ENCODE assay signal across 1 cellular context in the genomic region with DNA sequence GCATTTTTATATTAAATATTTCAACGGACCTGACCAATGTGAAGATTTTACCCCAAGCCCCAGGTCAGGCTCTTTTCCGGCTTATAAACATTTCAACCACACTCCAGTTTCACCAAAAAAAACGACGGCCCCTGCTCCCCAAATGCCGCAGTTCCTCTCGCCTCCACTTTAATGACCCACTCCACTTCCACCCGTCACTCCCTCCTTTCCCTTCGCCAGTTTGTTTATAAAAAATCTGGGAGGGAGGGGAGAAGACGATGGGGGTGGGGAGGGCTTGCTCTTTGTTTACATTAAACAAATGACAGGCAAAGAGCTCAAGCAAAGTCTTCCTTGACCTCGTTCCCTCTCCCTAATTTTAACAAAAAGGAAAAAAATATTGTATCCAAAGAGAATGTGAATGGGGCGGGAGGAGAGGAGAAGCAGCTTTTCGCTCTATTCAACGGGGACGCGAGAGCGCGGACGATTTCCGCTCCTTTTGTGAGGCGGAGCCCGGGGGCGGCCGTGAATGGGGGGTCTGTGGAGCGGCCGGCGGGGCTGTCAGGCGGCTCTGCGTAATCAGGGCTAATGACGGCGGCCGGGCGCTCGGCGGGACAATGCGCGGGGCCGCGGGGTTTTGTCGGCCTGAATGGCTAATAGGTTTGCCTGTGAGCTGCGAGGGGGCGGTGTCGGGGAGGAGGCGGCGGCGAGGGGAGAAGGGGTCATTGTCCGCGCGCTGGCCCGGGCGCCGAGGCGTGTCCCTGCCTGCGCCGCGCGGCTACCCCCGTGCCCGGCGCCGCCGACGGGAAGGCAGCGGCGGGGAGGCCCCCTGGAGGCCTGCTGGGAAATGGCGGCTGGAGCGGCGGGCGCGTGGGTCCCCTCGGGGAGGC.
TF ChIP-seq lines count a peak whose summit lies in the region.

No MANE protein-coding gene starts in this region.

TF ChIP-seq in H1, 55 proteins besides CTCF, POLR2A, EP300 and RAD21 (continued from another document):
- TF ChIP-seq CBX8 (IDR thresholded peaks at IDR 0.05; ENCODE audit: borderline replicate concordance, low read depth, low read length) (no peak), CREB1 (IDR thresholded peaks at IDR 0.05) (peak; percentile 53; the same call in 1 of the 2 replicates), SIRT6 (IDR thresholded peaks at IDR 0.05; ENCODE audit: low read length) (no peak), POLR2AphosphoS5 (IDR thresholded peaks at IDR 0.05; ENCODE audit: low read depth, low read length) (no peak), FOSL1 (IDR thresholded peaks at IDR 0.05; ENCODE audit: insufficient read depth, low read depth, low read length) (no peak), CHD2 (IDR thresholded peaks at IDR 0.05; ENCODE audit: low read length) (no peak), GTF2F1 (IDR thresholded peaks at IDR 0.05; ENCODE audit: borderline replicate concordance, low read depth, low read length) (no peak), CTBP2 (IDR thresholded peaks at IDR 0.05; ENCODE audit: borderline replicate concordance, insufficient read depth, insufficient read length, low read length) (no peak), SP2 (IDR thresholded peaks at IDR 0.05; ENCODE audit: low read length) (no peak), BACH1 (IDR thresholded peaks at IDR 0.05; ENCODE audit: low read length) (no peak), KDM4A (IDR thresholded peaks at IDR 0.05; ENCODE audit: low read depth, low read length, severe bottlenecking) (no peak), BRCA1 (IDR thresholded peaks at IDR 0.05; ENCODE audit: low read depth, low read length) (no peak), TAF1 (IDR thresholded peaks at IDR 0.05; ENCODE audit: low read depth, low read length) (peak; percentile 48; the same call in 1 of the 2 replicates), RBBP5 (IDR thresholded peaks at IDR 0.05; ENCODE audit: borderline replicate concordance, low read depth, low read length) (0 out of 2 replicates have a peak, but pooled peaks have one; percentile 1), MAFK (IDR thresholded peaks at IDR 0.05; ENCODE audit: low read depth, low read length) (no peak), TEAD4 (IDR thresholded peaks at IDR 0.05; ENCODE audit: low read depth, low read length) (no peak), RNF2 (IDR thresholded peaks at IDR 0.05; ENCODE audit: borderline replicate concordance, low read depth, low read length, missing control alignments, poor library complexity, severe bottlenecking) (peak; percentile 81), KDM1A (IDR thresholded peaks at IDR 0.05; ENCODE audit: borderline replicate concordance, low read length) (no peak), SIX5 (IDR thresholded peaks at IDR 0.05; ENCODE audit: low read depth, low read length) (no peak), RXRA (IDR thresholded peaks at IDR 0.05; ENCODE audit: insufficient read depth, low read depth, low read length) (no peak), SIN3A (conservative IDR thresholded peaks at IDR 0.05 in 1 of 2, IDR thresholded peaks at IDR 0.05 in 1 of 2; ENCODE audit: low read depth in 1 of 2, low read length in 2 of 2) (0 out of 4 replicates have a peak, but pooled peaks of 1 of the 2 experiments have one; percentile 26), YY1 (IDR thresholded peaks at IDR 0.05; ENCODE audit: low read depth, low read length) (peak; percentile 67; the same call in 1 of the 2 replicates)
- TF ChIP-seq, protein P1, sequence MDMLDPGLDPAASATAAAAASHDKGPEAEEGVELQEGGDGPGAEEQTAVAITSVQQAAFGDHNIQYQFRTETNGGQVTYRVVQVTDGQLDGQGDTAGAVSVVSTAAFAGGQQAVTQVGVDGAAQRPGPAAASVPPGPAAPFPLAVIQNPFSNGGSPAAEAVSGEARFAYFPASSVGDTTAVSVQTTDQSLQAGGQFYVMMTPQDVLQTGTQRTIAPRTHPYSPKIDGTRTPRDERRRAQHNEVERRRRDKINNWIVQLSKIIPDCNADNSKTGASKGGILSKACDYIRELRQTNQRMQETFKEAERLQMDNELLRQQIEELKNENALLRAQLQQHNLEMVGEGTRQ (IDR thresholded peaks at IDR 0.05; ENCODE audit: low read length): no peak
